8 cellular contexts compared by ENCODE assay signal in the genomic region with DNA sequence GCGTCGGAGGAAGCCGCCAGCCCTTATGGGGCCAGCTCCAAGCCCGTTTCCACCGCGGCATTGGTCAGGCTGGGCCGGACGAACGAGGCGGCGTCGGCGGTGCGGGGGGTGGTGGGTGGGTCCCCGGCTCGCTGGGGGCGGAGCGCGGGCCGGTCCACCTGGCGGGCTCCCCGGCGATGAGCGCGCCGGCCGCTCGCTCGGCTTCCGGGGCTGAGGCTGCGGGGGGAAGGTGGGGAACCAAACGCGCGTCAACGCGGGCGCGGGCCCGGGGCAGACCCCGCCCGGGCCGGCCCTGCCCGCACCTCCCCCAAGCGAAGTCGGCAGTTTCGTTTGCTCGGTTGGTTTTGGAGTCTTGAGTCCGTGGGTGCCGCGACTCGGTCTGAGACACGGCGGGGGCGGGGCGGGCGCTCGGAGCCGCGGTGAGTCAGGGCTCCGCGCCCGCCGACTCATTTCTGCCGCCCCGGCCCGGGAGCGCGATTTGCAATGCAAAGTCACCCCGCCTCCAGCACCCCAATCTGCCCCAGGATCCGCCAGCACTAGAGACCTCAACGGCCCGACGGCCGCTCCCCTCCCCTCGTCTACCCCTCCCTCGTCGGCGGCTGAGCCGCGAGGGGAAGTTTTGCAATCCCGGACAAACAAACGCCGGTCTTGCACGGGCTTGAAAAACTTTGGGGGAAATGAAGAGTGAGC. TPM values are rescaled to one million over a fixed set of nuclear protein-coding genes. Genes with fewer than 3 reads are reported as not detected.
DNase-seq lines count a peak whose midpoint lies in the region; ATAC-seq and TF ChIP-seq lines count a peak whose summit lies in the region.

No MANE protein-coding gene starts in this region.

- peak overlapping the region; percentile 65 for H2AFZ ChIP-seq in hepatocyte

- DNase-seq in NT2/D1 (ENCODE audit: low read depth, low spot score) = peak; percentile 33
- DNase-seq in activated naive CD4-positive, alpha-beta T cell treated with Interleukin-2 at 50 U/mL for 16 hours = peak; percentile 89
- DNase-seq in hepatocyte (ENCODE audit: low spot score) = peak; percentile 79
- DNase-seq in A172 (ENCODE audit: low spot score) = no peak
- no peak for DNase-seq in RPMI8226

- no peaks in the 10 kb centered on the region for H3K36me3 ChIP-seq in ES-I3 (ENCODE audit: insufficient read depth, low read length)
- peaks cover 2% of the 10 kb centered on the region for H3K36me3 ChIP-seq in NT2/D1 (ENCODE audit: insufficient read depth, insufficient read length, low read length)
- H3K36me3 ChIP-seq in hepatocyte (replicated peaks; ENCODE audit: insufficient read depth, low read depth) = no peaks in the 10 kb centered on the region
- H3K36me3 ChIP-seq in skeletal muscle satellite cell (ENCODE audit: insufficient read depth, low read length) = no peaks in the 10 kb centered on the region

- H3K9ac ChIP-seq in ES-I3 (ENCODE audit: low read depth, low read length) (peak overlapping the region; percentile 56; the same call in 1 of the 2 replicates), NT2/D1 (ENCODE audit: insufficient read length, low read depth) (peak overlapping the region; percentile 75), skeletal muscle satellite cell (ENCODE audit: low read depth, low read length) (no peak overlapping the region)

- H3K27me3 ChIP-seq in NT2/D1 (ENCODE audit: insufficient read depth, insufficient read length) (peaks cover 32% of the 10 kb centered on the region), hepatocyte (peaks cover 32% of the 10 kb centered on the region), skeletal muscle satellite cell (ENCODE audit: control insufficient read depth, insufficient read depth, low read length) (peaks cover 85% of the 10 kb centered on the region)

- under 1% methylated on average over 37 of the region's 84 CpGs for WGBS in hepatocyte (ENCODE audit: low lambda C conversion rate, missing lambda C conversion rate)

- no peaks in the 10 kb centered on the region for H3K79me2 ChIP-seq in hepatocyte

- no peaks in the 10 kb centered on the region for H4K20me1 ChIP-seq in hepatocyte (ENCODE audit: insufficient read depth, poor library complexity, severe bottlenecking)

- H3K4me2 ChIP-seq in hepatocyte (peak overlapping the region; percentile 93), skeletal muscle satellite cell (ENCODE audit: low read length) (peak overlapping the region; percentile 71)

- no peaks in the 10 kb centered on the region for H3K9me3 ChIP-seq in ES-I3 (ENCODE audit: control insufficient read depth, insufficient read depth, low read length)
- H3K9me3 ChIP-seq in NT2/D1 (ENCODE audit: insufficient read depth, low read length) = peaks cover 4% of the 10 kb centered on the region; the same call in 1 of the 2 replicates
- H3K9me3 ChIP-seq in hepatocyte (ENCODE audit: low read depth) = no peaks in the 10 kb centered on the region
- H3K9me3 ChIP-seq in skeletal muscle satellite cell (replicated peaks; ENCODE audit: low read length) = no peaks in the 10 kb centered on the region

- ATAC-seq in GM21825 (IDR thresholded peaks at IDR 0.05; ENCODE audit: unreplicated experiment) = no peak

- peak overlapping the region; percentile 60 for H3K27ac ChIP-seq in hepatocyte

- H3K4me1 ChIP-seq in ES-I3 (ENCODE audit: insufficient read depth, low read length) = no peaks in the 10 kb centered on the region
- H3K4me1 ChIP-seq in NT2/D1 (ENCODE audit: insufficient read depth, insufficient read length) = peaks cover 18% of the 10 kb centered on the region
- H3K4me1 ChIP-seq in hepatocyte (ENCODE audit: insufficient read depth) = peaks cover 12% of the 10 kb centered on the region
- H3K4me1 ChIP-seq in skeletal muscle satellite cell (ENCODE audit: control insufficient read depth, insufficient read depth, low read length) = no peaks in the 10 kb centered on the region

- no peak for TF ChIP-seq CTCF in hepatocyte (IDR thresholded peaks at IDR 0.05; ENCODE audit: poor library complexity)

- H3K4me3 ChIP-seq in NT2/D1 (ENCODE audit: insufficient read length, low read depth) = peak overlapping the region; percentile 53
- peak overlapping the region; percentile 52 for H3K4me3 ChIP-seq in hepatocyte
- peak overlapping the region; percentile 58 for H3K4me3 ChIP-seq in skeletal muscle satellite cell (ENCODE audit: low read length)

- H3K9me2 ChIP-seq in hepatocyte (replicated peaks; ENCODE audit: insufficient read depth) = no peaks in the 10 kb centered on the region

RNA-seq across cellular contexts. Expression of gene ASCL2, which starts 1.3 kb away (rescaled TPM):
- total RNA-seq in hepatocyte = 3.3 and 5.6 TPM in 2 replicates
- 5.8 and 7.9 TPM in 2 replicates for polyA plus RNA-seq in hepatocyte
- total RNA-seq in skeletal muscle satellite cell (2012; rRNA removed) = not detected in 2 replicates
- total RNA-seq in A172 (2014; rRNA removed; shearing (Covaris generic)) = not detected in 2 replicates

RNA-seq across cellular contexts. Expression of gene C11orf21, which starts 32.7 kb away (rescaled TPM):
- total RNA-seq in hepatocyte = 0.17 TPM in 1 of 2 replicates, not detected in the other
- polyA plus RNA-seq in hepatocyte = 0.43 and 0.68 TPM in 2 replicates
- not detected in 2 replicates for total RNA-seq in skeletal muscle satellite cell (2012; rRNA removed)
- total RNA-seq in A172 (2014; rRNA removed; shearing (Covaris generic)) = 2.0 and 2.8 TPM in 2 replicates

RNA-seq across cellular contexts. Expression of gene TSPAN32, which starts 32.8 kb away (rescaled TPM):
- 1.5 and 5.0 TPM in 2 replicates for total RNA-seq in hepatocyte
- 4.8 and 7.0 TPM in 2 replicates for polyA plus RNA-seq in hepatocyte
- under 0.01 TPM in 1 of 2 replicates, not detected in the other for total RNA-seq in skeletal muscle satellite cell (2012; rRNA removed)
- 13.3 and 16.9 TPM in 2 replicates for total RNA-seq in A172 (2014; rRNA removed; shearing (Covaris generic))

Comparison
In these comparisons a context has a peak if more than half of its experiments do, and no peak if none do; other contexts are left out.
1. DNase-seq: peak in NT2/D1 (single experiment), activated naive CD4-positive, alpha-beta T cell treated with Interleukin-2 at 50 U/mL for 16 hours (single experiment) and hepatocyte (single experiment); none in A172 (single experiment) and RPMI8226 (single experiment).
2. Peak in every context shown above with its lines, with median percentiles within 50 percentile points of each other: H3K4me3 ChIP-seq.